Comparison of ENCODE assay signal across 8 cellular contexts in genomic region chr14:85535916-85536834, GRCh38. TPM values are rescaled to one million over a fixed set of nuclear protein-coding genes. Genes with fewer than 3 reads are reported as not detected.
DNase-seq lines count a peak whose midpoint lies in the region; ATAC-seq and TF ChIP-seq lines count a peak whose summit lies in the region.

No MANE protein-coding gene starts in this region.

- TF ChIP-seq CTCF in gastrocnemius medialis (IDR thresholded peaks at IDR 0.05 in 4 of 5, conservative IDR thresholded peaks at IDR 0.05 in 1 of 5) (peak in 3 of 5 experiments; percentile 13 to 47 (median 43)), GM20000 (IDR thresholded peaks at IDR 0.05; ENCODE audit: extremely low read depth, missing control alignments) (no peak)

- DNase-seq in HAP-1 (ENCODE audit: low spot score in 2 of 2) = peak; percentile 56 to 72
- peak; percentile 26 for DNase-seq in RKO (ENCODE audit: low spot score)
- DNase-seq in foreskin melanocyte = peak; percentile 53
- DNase-seq in gastrocnemius medialis = no peak
- DNase-seq in GM20000 (ENCODE audit: low spot score) = no peak
- DNase-seq in COLO668 (lab: John Stamatoyannopoulos, UW; ENCODE audit: unreplicated experiment) = no peak
- DNase-seq in activated T-helper 1 cell treated with anti-CD3 and anti-CD28 coated beads, Interleukin-12 subunit alpha, Interleukin-12 subunit beta, Interleukin-2, Interleukin-4 antibody, amounts not matched to agents 30 ng/mL and 10 ng/mL and 1 ng/mL, durations not matched to agents 14 hours and 24 hours and 36 hours (ENCODE audit: low spot score) = no peak

- H3K27me3 Mint-ChIP-seq in activated T-helper 1 cell treated with anti-CD3 and anti-CD28 coated beads, Interleukin-12 subunit alpha, Interleukin-12 subunit beta, Interleukin-2, Interleukin-4 antibody, amounts not matched to agents 30 ng/mL and 10 ng/mL and 1 ng/mL, durations not matched to agents 14 hours and 24 hours and 36 hours (ENCODE audit: insufficient read depth) = peaks cover 40% of the 10 kb centered on the region

- TF ChIP-seq POLR2A in gastrocnemius medialis (IDR thresholded peaks at IDR 0.05) = no peak

- ATAC-seq in gastrocnemius medialis (no peak), GM19035 (IDR thresholded peaks at IDR 0.05; ENCODE audit: unreplicated experiment) (no peak)

- H3K27ac ChIP-seq in gastrocnemius medialis = peak overlapping the region; percentile 83 to 91 (median 90)

- H3K36me3 ChIP-seq in HAP-1 (replicated peaks) = no peaks in the 10 kb centered on the region
- no peaks in the 10 kb centered on the region for H3K36me3 ChIP-seq in gastrocnemius medialis

- H3K4me3 ChIP-seq in HAP-1 = peak overlapping the region; percentile 74
- peak overlapping the region; percentile 28 to 79 (median 54) for H3K4me3 ChIP-seq in gastrocnemius medialis

- H3K4me1 Mint-ChIP-seq in activated T-helper 1 cell treated with anti-CD3 and anti-CD28 coated beads, Interleukin-12 subunit alpha, Interleukin-12 subunit beta, Interleukin-2, Interleukin-4 antibody, amounts not matched to agents 30 ng/mL and 10 ng/mL and 1 ng/mL, durations not matched to agents 14 hours and 24 hours and 36 hours (ENCODE audit: low read depth) = peaks cover 10% of the 10 kb centered on the region

- H3K4me1 ChIP-seq in HAP-1 = peaks cover 18% of the 10 kb centered on the region
- H3K4me1 ChIP-seq in gastrocnemius medialis = peaks cover 23 to 24% of the 10 kb centered on the region in 2 donors

- H3K4me3 Mint-ChIP-seq in activated T-helper 1 cell treated with anti-CD3 and anti-CD28 coated beads, Interleukin-12 subunit alpha, Interleukin-12 subunit beta, Interleukin-2, Interleukin-4 antibody, amounts not matched to agents 30 ng/mL and 10 ng/mL and 1 ng/mL, durations not matched to agents 14 hours and 24 hours and 36 hours = no peak overlapping the region

- in situ Hi-C loops in HAP-1 (cut with MboI; ENCODE audit: low sequenced_read_pairs) (no loop called here), gastrocnemius medialis (cut with MboI; ENCODE audit: low sequenced_read_pairs in 4 of 4) (loop anchor here in 1 of 4 donors (10.0 kb wide), 1 partner anchor 79 kb away; no protein-coding TSS in a partner anchor)

- no peaks in the 10 kb centered on the region for H3K36me3 Mint-ChIP-seq in activated T-helper 1 cell treated with anti-CD3 and anti-CD28 coated beads, Interleukin-12 subunit alpha, Interleukin-12 subunit beta, Interleukin-2, Interleukin-4 antibody, amounts not matched to agents 30 ng/mL and 10 ng/mL and 1 ng/mL, durations not matched to agents 14 hours and 24 hours and 36 hours (ENCODE audit: low read depth)

- no peaks in the 10 kb centered on the region for H3K9me3 Mint-ChIP-seq in activated T-helper 1 cell treated with anti-CD3 and anti-CD28 coated beads, Interleukin-12 subunit alpha, Interleukin-12 subunit beta, Interleukin-2, Interleukin-4 antibody, amounts not matched to agents 30 ng/mL and 10 ng/mL and 1 ng/mL, durations not matched to agents 14 hours and 24 hours and 36 hours

- H3K27me3 ChIP-seq in HAP-1 (ENCODE audit: low read depth) = no peaks in the 10 kb centered on the region; the same call in 1 of the 2 replicates
- H3K27me3 ChIP-seq in gastrocnemius medialis = peaks cover 0 to 2% (median 0%) of the 10 kb centered on the region in 3 donors

- no peak overlapping the region for H3K27ac Mint-ChIP-seq in activated T-helper 1 cell treated with anti-CD3 and anti-CD28 coated beads, Interleukin-12 subunit alpha, Interleukin-12 subunit beta, Interleukin-2, Interleukin-4 antibody, amounts not matched to agents 30 ng/mL and 10 ng/mL and 1 ng/mL, durations not matched to agents 14 hours and 24 hours and 36 hours

- intact Hi-C loops in gastrocnemius medialis (cut with DNase I; ENCODE audit: low total_unique reads) = no loop called here
- intact Hi-C loops in activated T-helper 1 cell treated with anti-CD3 and anti-CD28 coated beads, Interleukin-12 subunit alpha, Interleukin-12 subunit beta, Interleukin-2, Interleukin-4 antibody, amounts not matched to agents 30 ng/mL and 10 ng/mL and 1 ng/mL, durations not matched to agents 14 hours and 24 hours and 36 hours (cut with micrococcal nuclease) = no loop called here

- no peaks in the 10 kb centered on the region for H3K9me3 ChIP-seq in HAP-1
- H3K9me3 ChIP-seq in gastrocnemius medialis = no peaks in the 10 kb centered on the region

RNA-seq across cellular contexts. Expression of gene FLRT2, which starts 6.2 kb away (rescaled TPM):
- total RNA-seq in gastrocnemius medialis = 1 to 10 TPM; 2.2 to 7.1 (median 5.4) TPM
- total RNA-seq in activated T-helper 1 cell treated with anti-CD3 and anti-CD28 coated beads, Interleukin-12 subunit alpha, Interleukin-12 subunit beta, Interleukin-2, Interleukin-4 antibody, amounts not matched to agents 30 ng/mL and 10 ng/mL and 1 ng/mL, durations not matched to agents 14 hours and 24 hours and 36 hours = not detected in 2 replicates

Comparison
In these comparisons a context has a peak if more than half of its experiments do, and no peak if none do; other contexts are left out.
1. DNase-seq: peak in HAP-1 (2 of 2), RKO (single experiment) and foreskin melanocyte (single experiment); none in gastrocnemius medialis (0 of 2), GM20000 (single experiment), COLO668 (single experiment) and activated T-helper 1 cell treated with anti-CD3 and anti-CD28 coated beads, Interleukin-12 subunit alpha, Interleukin-12 subunit beta, Interleukin-2, Interleukin-4 antibody, amounts not matched to agents 30 ng/mL and 10 ng/mL and 1 ng/mL, durations not matched to agents 14 hours and 24 hours and 36 hours (single experiment).